In the genomic region with DNA sequence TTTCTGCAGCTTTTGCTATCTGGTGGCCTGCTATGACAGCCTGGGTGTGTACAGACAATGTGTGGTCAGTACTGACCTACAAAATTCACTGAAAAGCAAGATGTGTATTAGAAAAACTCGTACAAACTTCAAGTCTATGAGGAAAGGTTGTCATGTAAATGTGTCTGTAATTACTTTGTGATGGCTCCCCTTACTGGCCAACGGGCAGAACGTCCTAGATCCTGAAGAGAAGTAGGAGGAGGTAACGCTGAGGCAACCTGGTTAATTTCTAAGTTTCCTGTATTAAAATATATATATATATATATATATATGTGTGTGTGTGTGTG, we compare ENCODE assay signal across 8 cellular contexts.
DNase-seq lines count a peak whose midpoint lies in the region; ATAC-seq and TF ChIP-seq lines count a peak whose summit lies in the region.

No MANE protein-coding gene starts in this region.

- peaks cover 29% of the 10 kb centered on the region for H3K27me3 Mint-ChIP-seq in stimulated activated naive CD8-positive, alpha-beta T cell treated with anti-CD3 and anti-CD28 coated beads, Interleukin-15, amount 100 ng/mL, for 72 hours

- no peak for TF ChIP-seq EP300 in neural cell (conservative IDR thresholded peaks at IDR 0.05; ENCODE audit: poor library complexity, severe bottlenecking)

- H3F3A ChIP-seq in neural cell (ENCODE audit: insufficient read depth, low read length, poor library complexity, severe bottlenecking) = no peaks in the 10 kb centered on the region

- no peaks in the 10 kb centered on the region for H4K20me1 ChIP-seq in neural cell (ENCODE audit: insufficient read depth)

- H3K9me3 ChIP-seq in MG63 (no peaks in the 10 kb centered on the region), RWPE2 (ENCODE audit: severe bottlenecking) (no peaks in the 10 kb centered on the region), neural cell (ENCODE audit: low read length) (no peaks in the 10 kb centered on the region)

- peak overlapping the region; percentile 3 for H3K9ac ChIP-seq in neural cell (ENCODE audit: low read length)

- no peak overlapping the region for H3K4me3 ChIP-seq in HFF-Myc (replicated peaks; ENCODE audit: low read depth, low read length)
- no peak overlapping the region for H3K4me3 ChIP-seq in MG63
- H3K4me3 ChIP-seq in RWPE2 (ENCODE audit: severe bottlenecking) = no peak overlapping the region
- H3K4me3 ChIP-seq in neural cell (ENCODE audit: low read length) = peak overlapping the region; percentile 3

- peak; percentile 64 for ATAC-seq in stimulated activated naive CD8-positive, alpha-beta T cell treated with anti-CD3 and anti-CD28 coated beads, Interleukin-15, amount 100 ng/mL, for 72 hours
- ATAC-seq in stimulated activated naive CD8-positive, alpha-beta T cell treated with anti-CD3 and anti-CD28 coated beads, Interleukin-15, Interleukin-2, amounts not matched to agents 100 U/mL and 50 U/mL, for 24 hours = no peak
- peak; percentile 89 for ATAC-seq in RWPE2 (ENCODE audit: low read depth)

- no peak overlapping the region for H3K27ac Mint-ChIP-seq in stimulated activated naive CD8-positive, alpha-beta T cell treated with anti-CD3 and anti-CD28 coated beads, Interleukin-15, amount 100 ng/mL, for 72 hours

- H3K4me1 Mint-ChIP-seq in stimulated activated naive CD8-positive, alpha-beta T cell treated with anti-CD3 and anti-CD28 coated beads, Interleukin-15, amount 100 ng/mL, for 72 hours = no peaks in the 10 kb centered on the region

- no peaks in the 10 kb centered on the region for H3K9me3 Mint-ChIP-seq in stimulated activated naive CD8-positive, alpha-beta T cell treated with anti-CD3 and anti-CD28 coated beads, Interleukin-15, amount 100 ng/mL, for 72 hours

- TF ChIP-seq RAD21 in neural cell (conservative IDR thresholded peaks at IDR 0.05) = peak; percentile 48

- H3K27ac ChIP-seq in RWPE2 (ENCODE audit: poor library complexity, severe bottlenecking) = no peak overlapping the region
- H3K27ac ChIP-seq in neural cell (ENCODE audit: low read length) = peak overlapping the region; percentile 43

- DNase-seq in stimulated activated naive CD8-positive, alpha-beta T cell treated with anti-CD3 and anti-CD28 coated beads, Interleukin-15, amount 100 ng/mL, for 72 hours = no peak
- no peak for DNase-seq in stimulated activated naive CD8-positive, alpha-beta T cell treated with anti-CD3 and anti-CD28 coated beads, Interleukin-15, Interleukin-2, amounts not matched to agents 100 U/mL and 50 U/mL, for 24 hours
- peak; percentile 33 for DNase-seq in HFF-Myc (ENCODE audit: extremely low read depth, low read depth)
- peak; percentile 5 for DNase-seq in MG63
- no peak for DNase-seq in RWPE2 (ENCODE audit: low spot score)
- DNase-seq in fibroblast of gingiva (ENCODE audit: low read depth) = peak; percentile 57
- DNase-seq in activated T-cell treated with anti-CD3 and anti-CD28 coated beads for 4 hours = no peak

- no peak overlapping the region for H3K4me3 Mint-ChIP-seq in stimulated activated naive CD8-positive, alpha-beta T cell treated with anti-CD3 and anti-CD28 coated beads, Interleukin-15, amount 100 ng/mL, for 72 hours

- H3K27me3 ChIP-seq in MG63 (no peaks in the 10 kb centered on the region), RWPE2 (ENCODE audit: insufficient read depth, poor library complexity, severe bottlenecking) (no peaks in the 10 kb centered on the region), neural cell (ENCODE audit: insufficient read depth, low read depth, low read length) (no peaks in the 10 kb centered on the region)

- H3K36me3 ChIP-seq in MG63 (no peaks in the 10 kb centered on the region), RWPE2 (ENCODE audit: low read depth) (no peaks in the 10 kb centered on the region), neural cell (ENCODE audit: insufficient read depth, low read length) (no peaks in the 10 kb centered on the region)

- no peak overlapping the region for H3K4me2 ChIP-seq in neural cell (ENCODE audit: low read length)

- H3K9me2 ChIP-seq in neural cell (ENCODE audit: insufficient read depth, low read length) = no peaks in the 10 kb centered on the region

- no peaks in the 10 kb centered on the region for H3K4me1 ChIP-seq in RWPE2 (ENCODE audit: insufficient read depth, poor library complexity, severe bottlenecking)

- no peak overlapping the region for H2AFZ ChIP-seq in neural cell (ENCODE audit: low read depth, low read length)

- peak; percentile 60 for TF ChIP-seq CTCF in HFF-Myc (IDR thresholded peaks at IDR 0.05; ENCODE audit: low read depth, low read length, missing control alignments)
- peak; percentile 35 for TF ChIP-seq CTCF in RWPE2 (IDR thresholded peaks at IDR 0.05; ENCODE audit: poor library complexity, severe bottlenecking)
- TF ChIP-seq CTCF in neural cell (IDR thresholded peaks at IDR 0.05; ENCODE audit: poor library complexity, severe bottlenecking) = peak; percentile 59

- no peaks in the 10 kb centered on the region for H3K79me2 ChIP-seq in neural cell (replicated peaks; ENCODE audit: insufficient read depth, low read length)

TF ChIP-seq in neural cell, 6 proteins besides CTCF, POLR2A, EP300 and RAD21:
- no peak for TF ChIP-seq EZH2 (IDR thresholded peaks at IDR 0.05; ENCODE audit: borderline replicate concordance, insufficient read depth, low read length, poor library complexity, severe bottlenecking)
- peak; percentile 38 for TF ChIP-seq SMC3 (conservative IDR thresholded peaks at IDR 0.05; ENCODE audit: poor library complexity)

Comparison
In these comparisons a context has a peak if more than half of its experiments do, and no peak if none do; other contexts are left out.
1. DNase-seq: peak in HFF-Myc (single experiment), MG63 (single experiment) and fibroblast of gingiva (single experiment); none in stimulated activated naive CD8-positive, alpha-beta T cell treated with anti-CD3 and anti-CD28 coated beads, Interleukin-15, amount 100 ng/mL, for 72 hours (0 of 2), stimulated activated naive CD8-positive, alpha-beta T cell treated with anti-CD3 and anti-CD28 coated beads, Interleukin-15, Interleukin-2, amounts not matched to agents 100 U/mL and 50 U/mL, for 24 hours (single experiment), RWPE2 (single experiment) and activated T-cell treated with anti-CD3 and anti-CD28 coated beads for 4 hours (single experiment).
2. Peak in every context shown above with its lines, with median percentiles within 50 percentile points of each other: CTCF ChIP-seq.